ENCODE assay signal across 30 cellular contexts in genomic region chr7:1550005-1550845, GRCh38. TPM values are rescaled to one million over a fixed set of nuclear protein-coding genes. Genes with fewer than 3 reads are reported as not detected.
"Had no signal": no experiment of that assay in that cellular context is flagged by ENCODE, and none has a peak within 500 bp of the region (broad histone marks: within the 10 kb centered on the region; RNA-seq: fewer than 3 reads in every experiment).

No MANE protein-coding gene starts in this region.

- H3K27me3 Mint-ChIP-seq: natural killer cell treated with Interleukin-12 subunit alpha and Interleukin-12 subunit beta and Interleukin-15 and Interleukin-18, amount 100 ng/mL, for 72 hours; stimulated activated naive CD8-positive, alpha-beta T cell treated with anti-CD3 and anti-CD28 coated beads, Interleukin-15, Interleukin-2, amounts not matched to agents 100 ng/mL and 50 ng/mL, for 24 hours had no signal

- H3K9me3 Mint-ChIP-seq: endodermal cell; memory B cell; natural killer cell treated with Interleukin-12 subunit alpha and Interleukin-12 subunit beta and Interleukin-15 and Interleukin-18, amount 100 ng/mL, for 72 hours; neural progenitor cell; stimulated activated memory B cell treated with anti-CD40 and anti-IgM and Interleukin-4, amounts not matched to agents 10 μg/mL and 1 μg/mL and 100 μg/mL, for 72 hours; stimulated activated naive CD8-positive, alpha-beta T cell treated with anti-CD3 and anti-CD28 coated beads, Interleukin-15, Interleukin-2, amounts not matched to agents 100 ng/mL and 50 ng/mL, for 24 hours had no signal

- DNase-seq: colonic mucosa; effector CD4-positive, alpha-beta T cell; endodermal cell; erythroblast; foreskin keratinocyte; head of caudate nucleus; hypothalamus; lower lobe of right lung; midbrain; occipital lobe; retina; spleen; stimulated activated CD4-positive, alpha-beta T cell treated with anti-CD3 and anti-CD28 coated beads, Interleukin-15, amount 100 ng/mL, for 24 hours; stimulated activated CD4-positive, alpha-beta T cell treated with anti-CD3 and anti-CD28 coated beads, Interleukin-1b, Interleukin-23, amount 100 ng/mL, for 48 hours; stimulated activated CD4-positive, alpha-beta T cell treated with anti-CD3 and anti-CD28 coated beads, Interleukin-4, amount 100 ng/mL, for 24 hours; tibial artery had no signal

- H3K4me3 ChIP-seq: colonic mucosa, lower lobe of right lung, neural progenitor cell, prostate gland, spleen, tibial artery, upper lobe of left lung, vagina had no signal

- H3K27ac Mint-ChIP-seq: endodermal cell; memory B cell; natural killer cell treated with Interleukin-12 subunit alpha and Interleukin-12 subunit beta and Interleukin-15 and Interleukin-18, amount 100 ng/mL, for 72 hours; neural progenitor cell; stimulated activated memory B cell treated with anti-CD40 and anti-IgM and Interleukin-4, amounts not matched to agents 10 μg/mL and 1 μg/mL and 100 μg/mL, for 72 hours; stimulated activated naive CD8-positive, alpha-beta T cell treated with anti-CD3 and anti-CD28 coated beads, Interleukin-15, Interleukin-2, amounts not matched to agents 100 ng/mL and 50 ng/mL, for 24 hours had no signal

- H3K9me3 ChIP-seq: colonic mucosa, lower lobe of right lung, prostate gland, spleen, tibial artery, upper lobe of left lung, vagina had no signal

- H3K4me2 ChIP-seq: neural progenitor cell had no signal

- H3K4me3 Mint-ChIP-seq: endodermal cell; memory B cell; natural killer cell treated with Interleukin-12 subunit alpha and Interleukin-12 subunit beta and Interleukin-15 and Interleukin-18, amount 100 ng/mL, for 72 hours; neural progenitor cell; stimulated activated memory B cell treated with anti-CD40 and anti-IgM and Interleukin-4, amounts not matched to agents 10 μg/mL and 1 μg/mL and 100 μg/mL, for 72 hours; stimulated activated naive CD8-positive, alpha-beta T cell treated with anti-CD3 and anti-CD28 coated beads, Interleukin-15, Interleukin-2, amounts not matched to agents 100 ng/mL and 50 ng/mL, for 24 hours had no signal

- H2AFZ ChIP-seq: neural progenitor cell, parathyroid adenoma had no signal

- H3K4me1 ChIP-seq: foreskin keratinocyte, prostate gland had no signal

- H3K36me3 Mint-ChIP-seq: memory B cell; natural killer cell treated with Interleukin-12 subunit alpha and Interleukin-12 subunit beta and Interleukin-15 and Interleukin-18, amount 100 ng/mL, for 72 hours; neural progenitor cell; stimulated activated memory B cell treated with anti-CD40 and anti-IgM and Interleukin-4, amounts not matched to agents 10 μg/mL and 1 μg/mL and 100 μg/mL, for 72 hours had no signal

- H3K27ac ChIP-seq: colonic mucosa, foreskin keratinocyte, lower lobe of right lung, neural progenitor cell, parathyroid adenoma, prostate gland, spleen, tibial artery, upper lobe of left lung, vagina had no signal

- H3K9ac ChIP-seq: neural progenitor cell, parathyroid adenoma had no signal

- H3K36me3 ChIP-seq: colonic mucosa, lower lobe of right lung, neural progenitor cell, prostate gland, vagina had no signal

- ATAC-seq: foreskin keratinocyte; left lobe of liver; lower lobe of right lung; natural killer cell treated with Interleukin-12 subunit alpha and Interleukin-12 subunit beta and Interleukin-15 and Interleukin-18, amount 100 ng/mL, for 72 hours; sciatic nerve; stimulated activated memory B cell treated with anti-CD40 and anti-IgM and Interleukin-4, amounts not matched to agents 10 μg/mL and 1 μg/mL and 100 μg/mL, for 72 hours had no signal

- H3K27me3 ChIP-seq: colonic mucosa, foreskin keratinocyte, neural progenitor cell, tibial artery, upper lobe of left lung, vagina had no signal

RNA-seq across cellular contexts. Expression of gene TMEM184A, which starts 5.8 kb away (rescaled TPM):
- total RNA-seq: endothelial cell of umbilical vein; natural killer cell treated with Interleukin-12 subunit alpha and Interleukin-12 subunit beta and Interleukin-15 and Interleukin-18, amount 100 ng/mL, for 72 hours; occipital lobe; skeletal muscle tissue; temporal lobe had no signal
